ENCODE assay signal across 15 cellular contexts in the genomic region with DNA sequence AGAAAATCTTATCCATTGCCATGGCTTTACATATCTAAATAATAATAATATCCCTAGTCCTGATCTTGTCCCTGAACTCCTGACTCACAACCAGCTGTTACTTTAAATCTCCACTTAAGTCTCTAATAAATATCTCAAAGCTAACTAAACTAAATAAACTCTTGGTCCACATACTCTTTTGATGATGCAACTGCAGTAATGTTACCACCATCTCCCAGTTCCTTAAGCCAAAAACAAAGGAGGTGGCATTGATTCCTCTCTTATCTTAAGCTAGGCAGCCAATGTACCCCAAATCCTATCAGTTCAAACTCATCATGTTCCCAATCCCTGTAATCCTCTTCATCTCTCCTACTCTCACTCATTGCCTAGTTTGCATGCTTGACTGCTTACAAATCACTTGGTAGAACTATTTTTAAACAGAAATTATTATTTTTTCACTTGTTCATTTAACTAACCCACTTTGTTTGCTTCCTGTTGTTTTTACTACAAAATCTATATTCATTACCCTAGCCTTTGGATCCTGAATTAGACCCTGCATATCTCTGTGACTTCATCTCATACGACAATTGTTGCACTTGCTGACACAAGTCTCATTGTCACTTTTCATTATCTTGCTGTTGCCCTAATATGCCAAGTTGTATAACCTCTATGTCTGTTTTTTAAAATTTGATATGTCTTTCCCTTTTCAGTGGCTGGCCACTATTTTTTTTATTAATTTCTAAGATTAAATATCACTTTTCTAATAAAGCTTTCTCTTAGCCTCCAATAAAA.
DNase-seq lines count a peak whose midpoint lies in the region; ATAC-seq and TF ChIP-seq lines count a peak whose summit lies in the region.
"Had no signal": no experiment of that assay in that cellular context is flagged by ENCODE, and none has a peak within 500 bp of the region (broad histone marks: within the 10 kb centered on the region; RNA-seq: fewer than 3 reads in every experiment).

No MANE protein-coding gene starts in this region.

- H3K4me1 ChIP-seq in adipocyte (ENCODE audit: control insufficient read depth, insufficient read depth, low read length) = no peaks in the 10 kb centered on the region
- H3K4me1 ChIP-seq in fibroblast of lung (ENCODE audit: control insufficient read depth, extremely low read depth, insufficient read depth, low read length) = no peaks in the 10 kb centered on the region
- H3K4me1 ChIP-seq in neural progenitor cell = no peaks in the 10 kb centered on the region
- peaks cover 4% of the 10 kb centered on the region for H3K4me1 ChIP-seq in smooth muscle cell (ENCODE audit: low read depth)
- H3K4me1 ChIP-seq in gastrocnemius medialis = no peaks in the 10 kb centered on the region
- H3K4me1 ChIP-seq: A549 had no signal

- H3K27me3 ChIP-seq in adipocyte (replicated peaks; ENCODE audit: control insufficient read depth, insufficient read depth, low read length) (no peaks in the 10 kb centered on the region), fibroblast of lung (ENCODE audit: control insufficient read depth, insufficient read depth, low read length) (no peaks in the 10 kb centered on the region), neural progenitor cell (no peaks in the 10 kb centered on the region), smooth muscle cell (ENCODE audit: low read depth) (no peaks in the 10 kb centered on the region), gastrocnemius medialis (no peaks in the 10 kb centered on the region)
- H3K27me3 ChIP-seq: BE2C had no signal

- peaks cover under 1% of the 10 kb centered on the region for H3K27me3 Mint-ChIP-seq in neural progenitor cell (ENCODE audit: insufficient read depth, low read depth)
- no peaks in the 10 kb centered on the region for H3K27me3 Mint-ChIP-seq in natural killer cell (ENCODE audit: low read depth in 2 of 2)
- H3K27me3 Mint-ChIP-seq: CD4-positive, alpha-beta memory T cell had no signal

- ATAC-seq in gastrocnemius medialis = no peak
- ATAC-seq in natural killer cell = no peak
- no peak for ATAC-seq in GM18505 (IDR thresholded peaks at IDR 0.05; ENCODE audit: unreplicated experiment)
- ATAC-seq: A549, GM12878 had no signal

- peaks cover 4% of the 10 kb centered on the region for H3K4me1 Mint-ChIP-seq in neural progenitor cell
- H3K4me1 Mint-ChIP-seq in natural killer cell = no peaks in the 10 kb centered on the region
- H3K4me1 Mint-ChIP-seq: CD4-positive, alpha-beta memory T cell had no signal

- no peak overlapping the region for H3K9ac ChIP-seq in adipocyte (ENCODE audit: low read length)
- no peak overlapping the region for H3K9ac ChIP-seq in fibroblast of lung (ENCODE audit: insufficient read depth, low read length)
- H3K9ac ChIP-seq in neural progenitor cell = no peak overlapping the region
- H3K9ac ChIP-seq in smooth muscle cell (ENCODE audit: low read depth) = no peak overlapping the region
- H3K9ac ChIP-seq: GM23248 had no signal

- in situ Hi-C loops in gastrocnemius medialis (cut with MboI; ENCODE audit: low sequenced_read_pairs in 4 of 4) = no loop called here

- H3K9me3 Mint-ChIP-seq in neural progenitor cell (no peaks in the 10 kb centered on the region), natural killer cell (peaks cover 0 to 2% of the 10 kb centered on the region in 2 donors)

- H3K4me3 ChIP-seq in adipocyte (ENCODE audit: low read length) (no peak overlapping the region), fibroblast of lung (replicated peaks in 1 of 4; ENCODE audit: control extremely low read depth in 1 of 4, insufficient read depth in 1 of 4, low read depth in 3 of 4, low read length in 4 of 4) (no peak overlapping the region), neural progenitor cell (no peak overlapping the region), smooth muscle cell (no peak overlapping the region), gastrocnemius medialis (no peak overlapping the region)
- H3K4me3 ChIP-seq: A549, GM12878, GM23248 had no signal

- TF ChIP-seq CTCF in fibroblast of lung (conservative IDR thresholded peaks at IDR 0.05 in 1 of 2, IDR thresholded peaks at IDR 0.05 in 1 of 2; ENCODE audit: low read depth in 1 of 2, low read length in 2 of 2) = no peak
- TF ChIP-seq CTCF in neural progenitor cell (IDR thresholded peaks at IDR 0.05) = no peak
- no peak for TF ChIP-seq CTCF in smooth muscle cell (IDR thresholded peaks at IDR 0.05; ENCODE audit: borderline replicate concordance, insufficient read depth, poor library complexity, severe bottlenecking)
- TF ChIP-seq CTCF in gastrocnemius medialis (IDR thresholded peaks at IDR 0.05 in 4 of 5, conservative IDR thresholded peaks at IDR 0.05 in 1 of 5) = no peak
- no peak for TF ChIP-seq CTCF in natural killer cell (IDR thresholded peaks at IDR 0.05)

- H3K36me3 ChIP-seq in adipocyte (ENCODE audit: control insufficient read depth, insufficient read depth, low read length, severe bottlenecking) (no peaks in the 10 kb centered on the region), fibroblast of lung (ENCODE audit: control insufficient read depth, insufficient read depth, low read length) (no peaks in the 10 kb centered on the region), neural progenitor cell (no peaks in the 10 kb centered on the region), smooth muscle cell (ENCODE audit: low read depth) (no peaks in the 10 kb centered on the region), gastrocnemius medialis (no peaks in the 10 kb centered on the region)
- H3K36me3 ChIP-seq: BE2C had no signal

- WGBS in smooth muscle cell (ENCODE audit: low lambda C conversion rate) = 14% methylated on average over 1 of the region's 1 CpG

- H3K27ac Mint-ChIP-seq in neural progenitor cell = no peak overlapping the region
- no peak overlapping the region for H3K27ac Mint-ChIP-seq in natural killer cell
- H3K27ac Mint-ChIP-seq: CD4-positive, alpha-beta memory T cell had no signal

- H3K4me2 ChIP-seq in fibroblast of lung (ENCODE audit: extremely low read depth, insufficient read depth, low read length) (no peak overlapping the region), neural progenitor cell (no peak overlapping the region), smooth muscle cell (peak overlapping the region; percentile 26)
- H3K4me2 ChIP-seq: A549 had no signal

- H3K79me2 ChIP-seq in fibroblast of lung (ENCODE audit: control insufficient read depth, insufficient read depth, low read length) (no peaks in the 10 kb centered on the region), neural progenitor cell (ENCODE audit: low read depth) (no peaks in the 10 kb centered on the region), smooth muscle cell (ENCODE audit: low read depth) (no peaks in the 10 kb centered on the region)

- H3K27ac ChIP-seq in fibroblast of lung (ENCODE audit: insufficient read depth, low read length) = no peak overlapping the region
- H3K27ac ChIP-seq in neural progenitor cell = no peak overlapping the region
- H3K27ac ChIP-seq in smooth muscle cell (ENCODE audit: low read depth) = peak overlapping the region; percentile 68
- no peak overlapping the region for H3K27ac ChIP-seq in gastrocnemius medialis
- H3K27ac ChIP-seq: A549, C4-2B, GM23248 had no signal

- H3K9me3 ChIP-seq in adipocyte (ENCODE audit: control insufficient read depth, low read length) = no peaks in the 10 kb centered on the region
- H3K9me3 ChIP-seq in fibroblast of lung (ENCODE audit: control insufficient read depth, insufficient read depth, low read depth, low read length) = no peaks in the 10 kb centered on the region
- no peaks in the 10 kb centered on the region for H3K9me3 ChIP-seq in neural progenitor cell (ENCODE audit: low read depth)
- H3K9me3 ChIP-seq in smooth muscle cell (replicated peaks; ENCODE audit: low read depth) = no peaks in the 10 kb centered on the region
- no peaks in the 10 kb centered on the region for H3K9me3 ChIP-seq in gastrocnemius medialis
- H3K9me3 ChIP-seq: A549, BE2C had no signal

- H3F3A ChIP-seq in neural progenitor cell (ENCODE audit: low read depth) (no peaks in the 10 kb centered on the region), smooth muscle cell (ENCODE audit: low read depth) (no peaks in the 10 kb centered on the region)

- H2AFZ ChIP-seq in fibroblast of lung (ENCODE audit: low read length) (no peak overlapping the region), neural progenitor cell (replicated peaks) (no peak overlapping the region), smooth muscle cell (ENCODE audit: low read depth) (no peak overlapping the region)
- H2AFZ ChIP-seq: GM23248 had no signal

- H3K4me3 Mint-ChIP-seq in neural progenitor cell = no peak overlapping the region
- H3K4me3 Mint-ChIP-seq in natural killer cell = no peak overlapping the region
- H3K4me3 Mint-ChIP-seq: CD4-positive, alpha-beta memory T cell had no signal

- intact Hi-C loops in gastrocnemius medialis (cut with DNase I; ENCODE audit: low total_unique reads) = no loop called here
- intact Hi-C loops in natural killer cell (cut with micrococcal nuclease) = no loop called here

- DNase-seq in adipocyte (ENCODE audit: low read depth) (peak; percentile 0), fibroblast of lung (ENCODE audit: low read depth in 2 of 2) (peak; percentile 23 to 56), neural progenitor cell (ENCODE audit: low spot score) (peak; percentile 39), smooth muscle cell (lab: John Stamatoyannopoulos, UW; ENCODE audit: unreplicated experiment) (no peak), gastrocnemius medialis (no peak), natural killer cell (no peak)
- DNase-seq: BE2C; CD4-positive, alpha-beta memory T cell; DMS79; GM23248; H7 had no signal

- TF ChIP-seq POLR2A in gastrocnemius medialis (IDR thresholded peaks at IDR 0.05) (no peak), GM18505 (IDR thresholded peaks at IDR 0.05; ENCODE audit: borderline replicate concordance, extremely low read depth, insufficient read depth, insufficient read length) (no peak)

- H3K36me3 Mint-ChIP-seq in neural progenitor cell (no peaks in the 10 kb centered on the region), natural killer cell (no peaks in the 10 kb centered on the region)
- H3K36me3 Mint-ChIP-seq: CD4-positive, alpha-beta memory T cell had no signal

- H4K20me1 ChIP-seq in fibroblast of lung (ENCODE audit: control insufficient read depth, extremely low read depth, insufficient read depth, low read length) (no peaks in the 10 kb centered on the region), neural progenitor cell (ENCODE audit: low read depth) (no peaks in the 10 kb centered on the region), smooth muscle cell (ENCODE audit: low read depth) (no peaks in the 10 kb centered on the region)

Comparison
In these comparisons a context has a peak if more than half of its experiments do, and no peak if none do; other contexts are left out.
1. DNase-seq: peak in adipocyte (single experiment), fibroblast of lung (2 of 2) and neural progenitor cell (single experiment); none in smooth muscle cell (single experiment), gastrocnemius medialis (0 of 2) and natural killer cell (single experiment).